1 cellular context compared by ENCODE assay signal in the genomic region with DNA sequence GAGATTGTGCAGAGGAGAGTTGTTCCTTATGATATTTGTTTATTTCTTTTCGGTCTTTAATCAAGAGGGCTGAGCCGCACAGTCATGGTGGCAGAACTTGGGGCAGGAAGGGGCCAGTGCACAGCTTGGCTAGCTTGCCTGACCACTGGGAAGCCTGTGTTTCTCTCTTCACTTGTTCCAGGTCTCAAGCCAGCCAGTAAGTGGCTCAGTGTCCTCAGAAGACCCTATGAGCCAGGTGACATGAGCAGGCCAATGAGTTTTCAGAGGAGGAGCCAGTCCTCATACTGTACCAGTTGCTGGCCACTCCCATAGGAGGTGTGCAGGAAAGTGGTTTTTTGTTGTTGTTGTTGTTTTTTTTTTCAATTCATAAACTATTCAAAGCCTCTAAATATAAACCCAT.
TF ChIP-seq lines count a peak whose summit lies in the region.

No MANE protein-coding gene starts in this region.

TF ChIP-seq in K562, 482 proteins besides CTCF, POLR2A, EP300 and RAD21 (continued from another document):
- TF ChIP-seq, protein P1, sequence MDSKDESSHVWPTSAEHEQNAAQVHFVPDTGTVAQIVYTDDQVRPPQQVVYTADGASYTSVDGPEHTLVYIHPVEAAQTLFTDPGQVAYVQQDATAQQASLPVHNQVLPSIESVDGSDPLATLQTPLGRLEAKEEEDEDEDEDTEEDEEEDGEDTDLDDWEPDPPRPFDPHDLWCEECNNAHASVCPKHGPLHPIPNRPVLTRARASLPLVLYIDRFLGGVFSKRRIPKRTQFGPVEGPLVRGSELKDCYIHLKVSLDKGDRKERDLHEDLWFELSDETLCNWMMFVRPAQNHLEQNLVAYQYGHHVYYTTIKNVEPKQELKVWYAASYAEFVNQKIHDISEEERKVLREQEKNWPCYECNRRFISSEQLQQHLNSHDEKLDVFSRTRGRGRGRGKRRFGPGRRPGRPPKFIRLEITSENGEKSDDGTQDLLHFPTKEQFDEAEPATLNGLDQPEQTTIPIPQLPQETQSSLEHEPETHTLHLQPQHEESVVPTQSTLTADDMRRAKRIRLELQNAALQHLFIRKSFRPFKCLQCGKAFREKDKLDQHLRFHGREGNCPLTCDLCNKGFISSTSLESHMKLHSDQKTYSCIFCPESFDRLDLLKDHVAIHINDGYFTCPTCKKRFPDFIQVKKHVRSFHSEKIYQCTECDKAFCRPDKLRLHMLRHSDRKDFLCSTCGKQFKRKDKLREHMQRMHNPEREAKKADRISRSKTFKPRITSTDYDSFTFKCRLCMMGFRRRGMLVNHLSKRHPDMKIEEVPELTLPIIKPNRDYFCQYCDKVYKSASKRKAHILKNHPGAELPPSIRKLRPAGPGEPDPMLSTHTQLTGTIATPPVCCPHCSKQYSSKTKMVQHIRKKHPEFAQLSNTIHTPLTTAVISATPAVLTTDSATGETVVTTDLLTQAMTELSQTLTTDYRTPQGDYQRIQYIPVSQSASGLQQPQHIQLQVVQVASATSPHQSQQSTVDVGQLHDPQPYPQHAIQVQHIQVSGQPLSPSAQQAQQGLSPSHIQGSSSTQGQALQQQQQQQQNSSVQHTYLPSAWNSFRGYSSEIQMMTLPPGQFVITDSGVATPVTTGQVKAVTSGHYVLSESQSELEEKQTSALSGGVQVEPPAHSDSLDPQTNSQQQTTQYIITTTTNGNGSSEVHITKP (IDR thresholded peaks at IDR 0.05; ENCODE audit: partially characterized antibody) = peak; percentile 49
- peak; percentile 64 for TF ChIP-seq POLR2B (IDR thresholded peaks at IDR 0.05; ENCODE audit: low read depth, partially characterized antibody)
- peak; percentile 48 for TF ChIP-seq RBM25 (IDR thresholded peaks at IDR 0.05; ENCODE audit: low read depth, low read length, severe bottlenecking)
- TF ChIP-seq, protein P2, sequence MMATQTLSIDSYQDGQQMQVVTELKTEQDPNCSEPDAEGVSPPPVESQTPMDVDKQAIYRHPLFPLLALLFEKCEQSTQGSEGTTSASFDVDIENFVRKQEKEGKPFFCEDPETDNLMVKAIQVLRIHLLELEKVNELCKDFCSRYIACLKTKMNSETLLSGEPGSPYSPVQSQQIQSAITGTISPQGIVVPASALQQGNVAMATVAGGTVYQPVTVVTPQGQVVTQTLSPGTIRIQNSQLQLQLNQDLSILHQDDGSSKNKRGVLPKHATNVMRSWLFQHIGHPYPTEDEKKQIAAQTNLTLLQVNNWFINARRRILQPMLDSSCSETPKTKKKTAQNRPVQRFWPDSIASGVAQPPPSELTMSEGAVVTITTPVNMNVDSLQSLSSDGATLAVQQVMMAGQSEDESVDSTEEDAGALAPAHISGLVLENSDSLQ (IDR thresholded peaks at IDR 0.05) = 0 out of 2 replicates have a peak, but pooled peaks have one; percentile 30
- TF ChIP-seq ZNF780A (CRISPR knock-in tag; IDR thresholded peaks at IDR 0.05) = no peak
- 0 out of 2 replicates have a peak, but pooled peaks have one; percentile 25 for TF ChIP-seq NBN (IDR thresholded peaks at IDR 0.05; ENCODE audit: low read depth)
- TF ChIP-seq, protein P3, sequence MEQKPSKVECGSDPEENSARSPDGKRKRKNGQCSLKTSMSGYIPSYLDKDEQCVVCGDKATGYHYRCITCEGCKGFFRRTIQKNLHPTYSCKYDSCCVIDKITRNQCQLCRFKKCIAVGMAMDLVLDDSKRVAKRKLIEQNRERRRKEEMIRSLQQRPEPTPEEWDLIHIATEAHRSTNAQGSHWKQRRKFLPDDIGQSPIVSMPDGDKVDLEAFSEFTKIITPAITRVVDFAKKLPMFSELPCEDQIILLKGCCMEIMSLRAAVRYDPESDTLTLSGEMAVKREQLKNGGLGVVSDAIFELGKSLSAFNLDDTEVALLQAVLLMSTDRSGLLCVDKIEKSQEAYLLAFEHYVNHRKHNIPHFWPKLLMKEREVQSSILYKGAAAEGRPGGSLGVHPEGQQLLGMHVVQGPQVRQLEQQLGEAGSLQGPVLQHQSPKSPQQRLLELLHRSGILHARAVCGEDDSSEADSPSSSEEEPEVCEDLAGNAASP (IDR thresholded peaks at IDR 0.05) = peak; percentile 92
- no peak for TF ChIP-seq ZFPM2 (CRISPR knock-in tag; IDR thresholded peaks at IDR 0.05)
- no peak for TF ChIP-seq NELFE (IDR thresholded peaks at IDR 0.05; ENCODE audit: insufficient read depth, insufficient read length)
- TF ChIP-seq BACH1 (tag; IDR thresholded peaks at IDR 0.05) = peak; percentile 31; the same call in 1 of the 2 replicates
- TF ChIP-seq BMI1 (IDR thresholded peaks at IDR 0.05; ENCODE audit: low read length) = no peak
- peak; percentile 71 for TF ChIP-seq FOS (IDR thresholded peaks at IDR 0.05; ENCODE audit: extremely low read depth, insufficient read length)
- TF ChIP-seq RAD51 (IDR thresholded peaks at IDR 0.05; ENCODE audit: borderline replicate concordance, low read depth) = peak; percentile 87
- TF ChIP-seq, protein P4, sequence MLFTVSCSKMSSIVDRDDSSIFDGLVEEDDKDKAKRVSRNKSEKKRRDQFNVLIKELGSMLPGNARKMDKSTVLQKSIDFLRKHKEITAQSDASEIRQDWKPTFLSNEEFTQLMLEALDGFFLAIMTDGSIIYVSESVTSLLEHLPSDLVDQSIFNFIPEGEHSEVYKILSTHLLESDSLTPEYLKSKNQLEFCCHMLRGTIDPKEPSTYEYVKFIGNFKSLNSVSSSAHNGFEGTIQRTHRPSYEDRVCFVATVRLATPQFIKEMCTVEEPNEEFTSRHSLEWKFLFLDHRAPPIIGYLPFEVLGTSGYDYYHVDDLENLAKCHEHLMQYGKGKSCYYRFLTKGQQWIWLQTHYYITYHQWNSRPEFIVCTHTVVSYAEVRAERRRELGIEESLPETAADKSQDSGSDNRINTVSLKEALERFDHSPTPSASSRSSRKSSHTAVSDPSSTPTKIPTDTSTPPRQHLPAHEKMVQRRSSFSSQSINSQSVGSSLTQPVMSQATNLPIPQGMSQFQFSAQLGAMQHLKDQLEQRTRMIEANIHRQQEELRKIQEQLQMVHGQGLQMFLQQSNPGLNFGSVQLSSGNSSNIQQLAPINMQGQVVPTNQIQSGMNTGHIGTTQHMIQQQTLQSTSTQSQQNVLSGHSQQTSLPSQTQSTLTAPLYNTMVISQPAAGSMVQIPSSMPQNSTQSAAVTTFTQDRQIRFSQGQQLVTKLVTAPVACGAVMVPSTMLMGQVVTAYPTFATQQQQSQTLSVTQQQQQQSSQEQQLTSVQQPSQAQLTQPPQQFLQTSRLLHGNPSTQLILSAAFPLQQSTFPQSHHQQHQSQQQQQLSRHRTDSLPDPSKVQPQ (CRISPR knock-in tag; IDR thresholded peaks at IDR 0.05; ENCODE audit: borderline replicate concordance) = no peak
- TF ChIP-seq ZFP36 (IDR thresholded peaks at IDR 0.05; ENCODE audit: low read depth, low read length, partially characterized antibody) = no peak
- peak; percentile 30 for TF ChIP-seq L3MBTL2 (IDR thresholded peaks at IDR 0.05)
- TF ChIP-seq, protein P5, sequence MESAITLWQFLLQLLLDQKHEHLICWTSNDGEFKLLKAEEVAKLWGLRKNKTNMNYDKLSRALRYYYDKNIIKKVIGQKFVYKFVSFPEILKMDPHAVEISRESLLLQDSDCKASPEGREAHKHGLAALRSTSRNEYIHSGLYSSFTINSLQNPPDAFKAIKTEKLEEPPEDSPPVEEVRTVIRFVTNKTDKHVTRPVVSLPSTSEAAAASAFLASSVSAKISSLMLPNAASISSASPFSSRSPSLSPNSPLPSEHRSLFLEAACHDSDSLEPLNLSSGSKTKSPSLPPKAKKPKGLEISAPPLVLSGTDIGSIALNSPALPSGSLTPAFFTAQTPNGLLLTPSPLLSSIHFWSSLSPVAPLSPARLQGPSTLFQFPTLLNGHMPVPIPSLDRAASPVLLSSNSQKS (CRISPR knock-in tag; IDR thresholded peaks at IDR 0.05) = no peak
- 0 out of 2 replicates have a peak, but pooled peaks have one; percentile 26 for TF ChIP-seq SREBF1 (IDR thresholded peaks at IDR 0.05; ENCODE audit: borderline replicate concordance, low read depth, low read length)
- no peak for TF ChIP-seq MAFK (IDR thresholded peaks at IDR 0.05; ENCODE audit: low read length)
